Comparison of ENCODE assay signal across 8 cellular contexts in genomic region chr1:36323636-36324321, GRCh38. TPM values are rescaled to one million over a fixed set of nuclear protein-coding genes. Genes with fewer than 3 reads are reported as not detected.
A peak's percentile ranks its signal among the peaks of the same experiment; 100 is the strongest.
DNase-seq lines count a peak whose midpoint lies in the region; ATAC-seq, FAIRE-seq and TF ChIP-seq lines count a peak whose summit lies in the region.

Gene EVA1B, minus strand, starts transcription at chr1:36323645. Its CDS starts 608 bp downstream, at chr1:36323037.

- intact Hi-C loops in left cardiac atrium (cut with DNase I) = no loop called here
- intact Hi-C loops in prostate gland (cut with DNase I) = no loop called here

- no peak within 1 kb of the TSS for H3K4ac ChIP-seq in H9 (ENCODE audit: low read depth, low read length)

- no peak within 1 kb of the TSS for H2BK120ac ChIP-seq in H9 (ENCODE audit: low read depth, low read length, poor library complexity, severe bottlenecking)

- peak within 1 kb of the TSS in 1 of 3 experiments; percentile 88; a peak in 1 of 7 replicates for H3K27ac Mint-ChIP-seq in H9

- FAIRE-seq in RCC 7860 (lab: Jason Lieb, UNC) = peak; percentile 65

- peak within 1 kb of the TSS; percentile 47 to 65 for H3K4me3 ChIP-seq in prostate gland

- H2AK5ac ChIP-seq in H9 (ENCODE audit: insufficient read length, low read length) = no peak within 1 kb of the TSS

- DNase-seq in COLO668 (lab: John Stamatoyannopoulos, UW; ENCODE audit: unreplicated experiment) (peak; percentile 56), H9 (peak; percentile 89), RCC 7860 (ENCODE audit: low spot score) (peak; percentile 73), left cardiac atrium (peak; percentile 85), prostate gland (ENCODE audit: low spot score) (peak; percentile 66)

- no peaks in the 10 kb centered on the region for H3K79me2 ChIP-seq in H9 (ENCODE audit: insufficient read depth, low read length)

- H3K27ac ChIP-seq in H9 (ENCODE audit: insufficient read length, low read depth, low read length) (no peak within 1 kb of the TSS), adipose tissue (ENCODE audit: low read depth, low read length) (no peak within 1 kb of the TSS), prostate gland (peak within 1 kb of the TSS; percentile 87 to 90)

- H3T11ph ChIP-seq in H9 (ENCODE audit: low read length) = no peak within 1 kb of the TSS

- peak within 1 kb of the TSS; percentile 51 for H3K4me2 ChIP-seq in H9 (ENCODE audit: insufficient read depth, insufficient read length, low read length)

- H3K56ac ChIP-seq in H9 (ENCODE audit: insufficient read length, low read depth, low read length) = no peak within 1 kb of the TSS

- H3K27me3 ChIP-seq in H9 (ENCODE audit: insufficient read depth, low read length) (no peaks in the 10 kb centered on the region), prostate gland (replicated peaks; ENCODE audit: insufficient read depth) (no peaks in the 10 kb centered on the region)

- H3K23ac ChIP-seq in H9 (ENCODE audit: insufficient read length, low read depth, low read length) = no peak within 1 kb of the TSS

- no peak within 1 kb of the TSS for H4K5ac ChIP-seq in H9 (ENCODE audit: insufficient read length, low read depth, low read length)

- H3K79me1 ChIP-seq in H9 (ENCODE audit: insufficient read depth, low read depth, low read length, poor library complexity, severe bottlenecking) = no peaks in the 10 kb centered on the region

- peak within 1 kb of the TSS; percentile 66 to 87 for H3K4me3 Mint-ChIP-seq in H9

- no peaks in the 10 kb centered on the region; a peak in 2 of 5 replicates for H3K9me3 Mint-ChIP-seq in H9

- TF ChIP-seq POLR2A in prostate gland (IDR thresholded peaks at IDR 0.05) = peak; percentile 25

- no peak within 1 kb of the TSS for H2BK5ac ChIP-seq in H9 (ENCODE audit: insufficient read length, low read length)

- H3K27me3 Mint-ChIP-seq in H9 (ENCODE audit: low read depth) = peaks cover 45% of the 10 kb centered on the region

- H3K4me1 ChIP-seq in H9 (ENCODE audit: insufficient read depth, low read length) = no peaks in the 10 kb centered on the region
- H3K4me1 ChIP-seq in prostate gland (replicated peaks) = no peaks in the 10 kb centered on the region

- H3K18ac ChIP-seq in H9 (ENCODE audit: insufficient read length, low read depth, low read length) = peak within 1 kb of the TSS; percentile 77

- H3K23me2 ChIP-seq in H9 (ENCODE audit: insufficient read length, low read depth, low read length, poor library complexity, severe bottlenecking) = peaks cover 32% of the 10 kb centered on the region

- H3K4me1 Mint-ChIP-seq in H9 = peaks cover 19 to 20% of the 10 kb centered on the region in 2 experiments

- ATAC-seq in left cardiac atrium = peak; percentile 61 to 64
- no peak for ATAC-seq in HG02840 (IDR thresholded peaks at IDR 0.05; ENCODE audit: low FRiP score, unreplicated experiment)
- no peak for ATAC-seq in GM21825 (IDR thresholded peaks at IDR 0.05; ENCODE audit: unreplicated experiment)

- no CpG with 5 or more reads among the region's 35 CpGs for WGBS in H9 (ENCODE audit: extremely low coverage, insufficient read length, low lambda C conversion rate)
- 3 to 4% (median 4%) methylated on average over 19 to 33 of the region's 35 CpGs for WGBS in adipose tissue, 3 donors
- 3% methylated on average over 35 of the region's 35 CpGs for WGBS in prostate gland

- H3K9me3 ChIP-seq in H9 (ENCODE audit: control insufficient read depth, low read depth, low read length) = no peaks in the 10 kb centered on the region
- H3K9me3 ChIP-seq in prostate gland = no peaks in the 10 kb centered on the region

- H4K8ac ChIP-seq in H9 (replicated peaks; ENCODE audit: insufficient read length, low read depth, low read length) = no peak within 1 kb of the TSS

- H3K9ac ChIP-seq in H9 (ENCODE audit: extremely low read depth, insufficient read length, low read length) = peak within 1 kb of the TSS; percentile 34

- no peak for TF ChIP-seq CTCF in H9 (conservative IDR thresholded peaks at IDR 0.05)
- no peak for TF ChIP-seq CTCF in prostate gland (IDR thresholded peaks at IDR 0.05)

- peaks cover 5% of the 10 kb centered on the region for H4K20me1 ChIP-seq in H9 (ENCODE audit: control insufficient read depth, insufficient read depth, insufficient read length)

- H3K36me3 ChIP-seq in prostate gland = no peaks in the 10 kb centered on the region

- H2BK20ac ChIP-seq in H9 (ENCODE audit: low read depth, low read length, poor library complexity, severe bottlenecking) = no peak within 1 kb of the TSS

- H2AFZ ChIP-seq in H9 (ENCODE audit: low read length) = no peak within 1 kb of the TSS

- H2BK15ac ChIP-seq in H9 (ENCODE audit: low read depth, low read length) = no peak within 1 kb of the TSS

- H3K14ac ChIP-seq in H9 (ENCODE audit: insufficient read depth, low read length) = peak within 1 kb of the TSS; percentile 59

- peak within 1 kb of the TSS; percentile 53 for H2BK12ac ChIP-seq in H9 (ENCODE audit: insufficient read length, low read depth, low read length)

- H4K91ac ChIP-seq in H9 (ENCODE audit: insufficient read length, low read depth, low read length) = no peak within 1 kb of the TSS

- peaks cover 0 to 2% (median 0%) of the 10 kb centered on the region in 3 experiments; a peak in 3 of 7 replicates for H3K36me3 Mint-ChIP-seq in H9 (ENCODE audit: insufficient read depth in 1 of 3, low read depth in 3 of 3)

RNA-seq across cellular contexts. Expression of gene EVA1B, which starts in this region (rescaled TPM):
- total RNA-seq in H9 (2021) = 5.5 and 6.4 TPM in 2 replicates
- 10 to 100 TPM; 11.5 to 46.7 (median 25.3) TPM for polyA plus RNA-seq in adipose tissue
- 10 to 100 TPM; 15.6 to 16.7 TPM for total RNA-seq in left cardiac atrium
- 10 to 100 TPM; 67.1 to 78.7 TPM for total RNA-seq in prostate gland

Comparison
In these comparisons a context has a peak if more than half of its experiments do, and no peak if none do; other contexts are left out.
1. H3K27ac ChIP-seq: peak in prostate gland (2 of 2); none in H9 (single experiment) and adipose tissue (single experiment).
2. ATAC-seq: peak in left cardiac atrium (2 of 2); none in HG02840 (single experiment) and GM21825 (single experiment).
3. Peak in every context shown above with its lines, with median percentiles within 50 percentile points of each other: DNase-seq.